In the genomic region with DNA sequence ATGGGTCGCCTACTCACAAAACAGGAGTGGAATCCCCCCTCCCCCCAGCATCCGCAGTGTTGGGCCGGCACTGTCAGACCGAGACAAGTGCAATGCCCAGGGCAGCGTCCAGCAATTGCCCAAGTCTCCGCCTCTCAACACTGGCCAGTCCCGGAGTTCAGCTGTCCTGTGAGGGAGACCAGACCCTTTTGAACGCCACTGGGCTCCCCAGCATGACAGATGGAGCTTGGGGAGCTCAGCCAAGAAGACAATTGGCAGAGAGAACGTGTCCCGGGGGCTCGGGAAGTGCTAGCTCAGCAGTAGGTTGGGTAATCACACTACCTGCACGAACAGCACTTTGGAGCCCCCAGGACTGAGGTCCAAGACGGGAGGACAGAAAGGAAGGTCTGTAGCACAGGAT, we compare ENCODE assay signal across 18 cellular contexts. TPM values are rescaled to one million over a fixed set of nuclear protein-coding genes. Genes with fewer than 3 reads are reported as not detected.
A peak's percentile ranks its signal among the peaks of the same experiment; 100 is the strongest.
DNase-seq lines count a peak whose midpoint lies in the region; ATAC-seq and TF ChIP-seq lines count a peak whose summit lies in the region.
"Had no signal": no experiment of that assay in that cellular context is flagged by ENCODE, and none has a peak within 500 bp of the region (broad histone marks: within the 10 kb centered on the region; RNA-seq: fewer than 3 reads in every experiment).

No MANE protein-coding gene starts in this region.

- H3K36me3 Mint-ChIP-seq in activated CD4-positive, alpha-beta T cell treated with anti-CD3 and anti-CD28 coated beads, Interleukin-2, amount 10 ng/mL, durations not matched to agents 24 days and 14 days (ENCODE audit: low read depth) = peaks cover 77% of the 10 kb centered on the region
- peaks cover 100% of the 10 kb centered on the region for H3K36me3 Mint-ChIP-seq in stimulated activated effector memory CD8-positive, alpha-beta T cell treated with anti-CD3 and anti-CD28 coated beads, Interleukin-12 subunit alpha, Interleukin-12 subunit beta, amount 100 ng/mL, for 72 hours

- H3K4me1 Mint-ChIP-seq in activated CD4-positive, alpha-beta T cell treated with anti-CD3 and anti-CD28 coated beads, Interleukin-2, amount 10 ng/mL, durations not matched to agents 24 days and 14 days = peaks cover 43% of the 10 kb centered on the region
- H3K4me1 Mint-ChIP-seq in stimulated activated effector memory CD8-positive, alpha-beta T cell treated with anti-CD3 and anti-CD28 coated beads, Interleukin-12 subunit alpha, Interleukin-12 subunit beta, amount 100 ng/mL, for 72 hours = peaks cover 56% of the 10 kb centered on the region

- no peaks in the 10 kb centered on the region for H3K9me3 Mint-ChIP-seq in activated CD4-positive, alpha-beta T cell treated with anti-CD3 and anti-CD28 coated beads, Interleukin-2, amount 10 ng/mL, durations not matched to agents 24 days and 14 days
- H3K9me3 Mint-ChIP-seq in stimulated activated effector memory CD8-positive, alpha-beta T cell treated with anti-CD3 and anti-CD28 coated beads, Interleukin-12 subunit alpha, Interleukin-12 subunit beta, amount 100 ng/mL, for 72 hours = no peaks in the 10 kb centered on the region
- H3K9me3 Mint-ChIP-seq: activated CD4-positive, alpha-beta T cell treated with anti-CD3 and anti-CD28 coated beads, Interleukin-2, amount 10 ng/mL, durations not matched to agents 7 days and 5 days had no signal

- intact Hi-C loops in activated CD4-positive, alpha-beta T cell treated with anti-CD3 and anti-CD28 coated beads, Interleukin-2, amount 10 ng/mL, durations not matched to agents 24 days and 14 days (cut with micrococcal nuclease) = no loop called here
- intact Hi-C loops in right cardiac atrium (cut with DNase I) = no loop called here

- DNase-seq in activated CD4-positive, alpha-beta T cell treated with anti-CD3 and anti-CD28 coated beads, Interleukin-2, amount 10 ng/mL, durations not matched to agents 24 days and 14 days = no peak
- DNase-seq in activated CD4-positive, alpha-beta T cell treated with anti-CD3 and anti-CD28 coated beads for 1 hour = no peak
- DNase-seq in islet precursor cell = peak; percentile 59
- DNase-seq in stimulated activated effector memory CD8-positive, alpha-beta T cell treated with anti-CD3 and anti-CD28 coated beads, Interleukin-12 subunit alpha, Interleukin-12 subunit beta, amount 100 ng/mL, for 72 hours (ENCODE audit: low spot score in 2 of 2) = no peak
- no peak for DNase-seq in NCI-H1436 treated with DMSO at 0.1 percent for 48 hours (lab: John Stamatoyannopoulos, UW)
- no peak for DNase-seq in NCI-H2196 (lab: John Stamatoyannopoulos, UW; ENCODE audit: unreplicated experiment)
- DNase-seq in right cardiac atrium = no peak
- DNase-seq: activated CD4-positive, alpha-beta T cell treated with anti-CD3 and anti-CD28 coated beads, Interleukin-2, amount 10 ng/mL, durations not matched to agents 7 days and 5 days; amygdala; GDM1; heart right ventricle; MG63; NCI-H2081; NCI-H748 treated with DMSO at 0.1 percent for 48 hours; RPMI8226 had no signal

- no peak overlapping the region for H3K4me3 Mint-ChIP-seq in activated CD4-positive, alpha-beta T cell treated with anti-CD3 and anti-CD28 coated beads, Interleukin-2, amount 10 ng/mL, durations not matched to agents 24 days and 14 days
- H3K4me3 Mint-ChIP-seq in stimulated activated effector memory CD8-positive, alpha-beta T cell treated with anti-CD3 and anti-CD28 coated beads, Interleukin-12 subunit alpha, Interleukin-12 subunit beta, amount 100 ng/mL, for 72 hours = no peak overlapping the region
- H3K4me3 Mint-ChIP-seq: activated CD4-positive, alpha-beta T cell treated with anti-CD3 and anti-CD28 coated beads, Interleukin-2, amount 10 ng/mL, durations not matched to agents 7 days and 5 days had no signal

- no peaks in the 10 kb centered on the region for H3K27me3 Mint-ChIP-seq in activated CD4-positive, alpha-beta T cell treated with anti-CD3 and anti-CD28 coated beads, Interleukin-2, amount 10 ng/mL, durations not matched to agents 24 days and 14 days
- H3K27me3 Mint-ChIP-seq: activated CD4-positive, alpha-beta T cell treated with anti-CD3 and anti-CD28 coated beads, Interleukin-2, amount 10 ng/mL, durations not matched to agents 7 days and 5 days had no signal

- H3K4me3 ChIP-seq in right cardiac atrium (ENCODE audit: low read length) = no peak overlapping the region
- H3K4me3 ChIP-seq: heart right ventricle, MG63, prostate gland, suprapubic skin had no signal

- H3K27me3 ChIP-seq in right cardiac atrium (ENCODE audit: control insufficient read depth, insufficient read depth) = no peaks in the 10 kb centered on the region
- H3K27me3 ChIP-seq: heart right ventricle, MG63, suprapubic skin had no signal

- ATAC-seq in stimulated activated effector memory CD8-positive, alpha-beta T cell treated with anti-CD3 and anti-CD28 coated beads, Interleukin-12 subunit alpha, Interleukin-12 subunit beta, amount 100 ng/mL, for 72 hours = no peak
- ATAC-seq in right cardiac atrium = no peak

- no peaks in the 10 kb centered on the region for H3K9me3 ChIP-seq in right cardiac atrium (ENCODE audit: control insufficient read depth, low read length)
- H3K9me3 ChIP-seq: heart right ventricle, MG63, prostate gland, suprapubic skin had no signal

- WGBS in right cardiac atrium = 41% methylated on average over 13 of the region's 13 CpGs

- H3K27ac ChIP-seq in VCaP (peak overlapping the region; percentile 15), right cardiac atrium (ENCODE audit: low read length) (no peak overlapping the region)
- H3K27ac ChIP-seq: prostate gland, suprapubic skin had no signal

- TF ChIP-seq CTCF in VCaP (conservative IDR thresholded peaks at IDR 0.05) = no peak

- H3K4me1 ChIP-seq in right cardiac atrium (ENCODE audit: control insufficient read depth, insufficient read depth, low read length) = peaks cover 3% of the 10 kb centered on the region

- peak overlapping the region; percentile 20 for H3K27ac Mint-ChIP-seq in activated CD4-positive, alpha-beta T cell treated with anti-CD3 and anti-CD28 coated beads, Interleukin-2, amount 10 ng/mL, durations not matched to agents 24 days and 14 days
- peak overlapping the region; percentile 67 for H3K27ac Mint-ChIP-seq in stimulated activated effector memory CD8-positive, alpha-beta T cell treated with anti-CD3 and anti-CD28 coated beads, Interleukin-12 subunit alpha, Interleukin-12 subunit beta, amount 100 ng/mL, for 72 hours
- H3K27ac Mint-ChIP-seq: activated CD4-positive, alpha-beta T cell treated with anti-CD3 and anti-CD28 coated beads, Interleukin-2, amount 10 ng/mL, durations not matched to agents 7 days and 5 days had no signal

RNA-seq across cellular contexts. Expression of gene COPS6, which starts 4.7 kb away (rescaled TPM):
- total RNA-seq in activated CD4-positive, alpha-beta T cell treated with anti-CD3 and anti-CD28 coated beads, Interleukin-2, amount 10 ng/mL, durations not matched to agents 24 days and 14 days = 109 and 114 TPM in 2 replicates
- 100 to 1,000 TPM; 112 to 126 (median 117) TPM for total RNA-seq in right cardiac atrium
- 131 TPM for polyA plus RNA-seq in right cardiac atrium

RNA-seq across cellular contexts. Expression of gene MCM7, which starts 7.7 kb away (rescaled TPM):
- 464 and 469 TPM in 2 replicates for total RNA-seq in activated CD4-positive, alpha-beta T cell treated with anti-CD3 and anti-CD28 coated beads, Interleukin-2, amount 10 ng/mL, durations not matched to agents 24 days and 14 days
- total RNA-seq in right cardiac atrium = 10 to 100 TPM; 14.2 to 26.9 (median 21.6) TPM
- polyA plus RNA-seq in right cardiac atrium = 16.7 TPM

RNA-seq across cellular contexts. Expression of gene AP4M1, which starts 7.9 kb away (rescaled TPM):
- 13.5 and 16.4 TPM in 2 replicates for total RNA-seq in activated CD4-positive, alpha-beta T cell treated with anti-CD3 and anti-CD28 coated beads, Interleukin-2, amount 10 ng/mL, durations not matched to agents 24 days and 14 days
- total RNA-seq in right cardiac atrium = 10 to 100 TPM; 10.1 to 15.4 (median 14.0) TPM
- 10.7 TPM for polyA plus RNA-seq in right cardiac atrium

RNA-seq across cellular contexts. Expression of gene ZNF3, which starts 12.0 kb away (rescaled TPM):
- 21.5 and 23.3 TPM in 2 replicates for total RNA-seq in activated CD4-positive, alpha-beta T cell treated with anti-CD3 and anti-CD28 coated beads, Interleukin-2, amount 10 ng/mL, durations not matched to agents 24 days and 14 days
- total RNA-seq in right cardiac atrium = 10 to 100 TPM; 17.8 to 18.2 (median 18.0) TPM
- polyA plus RNA-seq in right cardiac atrium = 12.1 TPM

RNA-seq across cellular contexts. Expression of gene TAF6, which starts 25.7 kb away (rescaled TPM):
- total RNA-seq in activated CD4-positive, alpha-beta T cell treated with anti-CD3 and anti-CD28 coated beads, Interleukin-2, amount 10 ng/mL, durations not matched to agents 24 days and 14 days = 68.4 and 71.5 TPM in 2 replicates
- 10 to 100 TPM; 29.7 to 37.7 (median 32.9) TPM for total RNA-seq in right cardiac atrium
- polyA plus RNA-seq in right cardiac atrium = 33.9 TPM

Comparison
In these comparisons a context has a peak if more than half of its experiments do, and no peak if none do; other contexts are left out.
1. RNA of gene MCM7, which starts 7.7 kb away (total RNA-seq): 464 to 469 TPM in activated CD4-positive, alpha-beta T cell treated with anti-CD3 and anti-CD28 coated beads, Interleukin-2, amount 10 ng/mL, durations not matched to agents 24 days and 14 days; 14.2 to 26.9 TPM in right cardiac atrium; every median in the first group is over 10 times any median in the second.